Comparison of ENCODE assay signal across 13 cellular contexts in genomic region chr15:60528530-60528929, GRCh38. TPM values are rescaled to one million over a fixed set of nuclear protein-coding genes. Genes with fewer than 3 reads are reported as not detected.
DNase-seq lines count a peak whose midpoint lies in the region; ATAC-seq and TF ChIP-seq lines count a peak whose summit lies in the region.
"Had no signal": no experiment of that assay in that cellular context is flagged by ENCODE, and none has a peak within 500 bp of the region (broad histone marks: within the 10 kb centered on the region; RNA-seq: fewer than 3 reads in every experiment).

No MANE protein-coding gene starts in this region.

- peaks cover 58% of the 10 kb centered on the region for H3K4me1 Mint-ChIP-seq in activated naive CD4-positive, alpha-beta T cell treated with anti-CD3 and anti-CD28 coated beads for 36 hours (ENCODE audit: low read depth)
- peaks cover 58 to 82% of the 10 kb centered on the region in 2 donors for H3K4me1 Mint-ChIP-seq in effector memory CD8-positive, alpha-beta T cell (ENCODE audit: low read depth in 2 of 2)
- peaks cover 66% of the 10 kb centered on the region for H3K4me1 Mint-ChIP-seq in activated CD8-positive, alpha-beta memory T cell treated with anti-CD3 and anti-CD28 coated beads, Interleukin-2, amount 10 ng/mL, durations not matched to agents 7 days and 5 days

- no peak overlapping the region for H2AFZ ChIP-seq in PC-3 (ENCODE audit: low read length)

- H3K4me3 ChIP-seq in PC-3 (ENCODE audit: low read length): no peak overlapping the region
- H3K4me3 ChIP-seq: gastroesophageal sphincter, uterus had no signal

- H3K4me2 ChIP-seq in PC-3 (ENCODE audit: low read length): peak overlapping the region; percentile 17; the same call in 1 of the 2 replicates

- no peaks in the 10 kb centered on the region for H3K9me3 ChIP-seq in PC-3 (ENCODE audit: low read length)
- H3K9me3 ChIP-seq: gastroesophageal sphincter, uterus had no signal

- no TSS peak for BruUV-seq in PC-3 (replicated peaks; lab: Mats Ljungman, UMichigan)

- H3K36me3 ChIP-seq in PC-3 (ENCODE audit: low read depth, low read length): no peaks in the 10 kb centered on the region
- H3K36me3 ChIP-seq: uterus had no signal

- H3K9ac ChIP-seq in PC-3 (ENCODE audit: low read length): no peak overlapping the region

- no peaks in the 10 kb centered on the region for H3F3A ChIP-seq in PC-3 (ENCODE audit: low read length, unreplicated experiment)

- no peaks in the 10 kb centered on the region for H3K9me3 Mint-ChIP-seq in activated naive CD4-positive, alpha-beta T cell treated with anti-CD3 and anti-CD28 coated beads for 36 hours
- H3K9me3 Mint-ChIP-seq in effector memory CD8-positive, alpha-beta T cell: no peaks in the 10 kb centered on the region
- no peaks in the 10 kb centered on the region for H3K9me3 Mint-ChIP-seq in activated CD8-positive, alpha-beta memory T cell treated with anti-CD3 and anti-CD28 coated beads, Interleukin-2, amount 10 ng/mL, durations not matched to agents 7 days and 5 days (ENCODE audit: low read depth)

- no peaks in the 10 kb centered on the region for H3K9me2 ChIP-seq in PC-3 (replicated peaks; ENCODE audit: low read length)

- ATAC-seq in PC-3: no peak
- ATAC-seq in effector memory CD8-positive, alpha-beta T cell (replicated peaks): peak; percentile 70
- no peak for ATAC-seq in activated CD8-positive, alpha-beta memory T cell treated with anti-CD3 and anti-CD28 coated beads, Interleukin-2, amount 10 ng/mL, durations not matched to agents 7 days and 5 days
- ATAC-seq: gastroesophageal sphincter had no signal

- H3K27me3 ChIP-seq in PC-3 (ENCODE audit: low read length): no peaks in the 10 kb centered on the region
- H3K27me3 ChIP-seq: gastroesophageal sphincter, uterus had no signal

- POLR2A ChIA-PET in PC-3 (lab: Charles Lee; ENCODE audit: unreplicated experiment): no interaction called here

- H3K27ac ChIP-seq in PC-3 (ENCODE audit: low read length): no peak overlapping the region
- H3K27ac ChIP-seq: gastroesophageal sphincter, uterus had no signal

- H3K27ac Mint-ChIP-seq in activated naive CD4-positive, alpha-beta T cell treated with anti-CD3 and anti-CD28 coated beads for 36 hours: peak overlapping the region; percentile 71
- H3K27ac Mint-ChIP-seq in effector memory CD8-positive, alpha-beta T cell: peak overlapping the region; percentile 97
- H3K27ac Mint-ChIP-seq in activated CD8-positive, alpha-beta memory T cell treated with anti-CD3 and anti-CD28 coated beads, Interleukin-2, amount 10 ng/mL, durations not matched to agents 7 days and 5 days: no peak overlapping the region

- no peak for TF ChIP-seq CTCF in PC-3 (conservative IDR thresholded peaks at IDR 0.05; ENCODE audit: low read depth, low read length)

- H3K4me3 Mint-ChIP-seq in activated naive CD4-positive, alpha-beta T cell treated with anti-CD3 and anti-CD28 coated beads for 36 hours: no peak overlapping the region
- peak overlapping the region; percentile 30 to 61 for H3K4me3 Mint-ChIP-seq in effector memory CD8-positive, alpha-beta T cell
- no peak overlapping the region for H3K4me3 Mint-ChIP-seq in activated CD8-positive, alpha-beta memory T cell treated with anti-CD3 and anti-CD28 coated beads, Interleukin-2, amount 10 ng/mL, durations not matched to agents 7 days and 5 days

- H3K4me1 ChIP-seq in PC-3 (ENCODE audit: insufficient read depth, low read length): peaks cover 49% of the 10 kb centered on the region
- H3K4me1 ChIP-seq: uterus had no signal

- H3K27me3 Mint-ChIP-seq in activated naive CD4-positive, alpha-beta T cell treated with anti-CD3 and anti-CD28 coated beads for 36 hours (ENCODE audit: low read depth): no peaks in the 10 kb centered on the region
- H3K27me3 Mint-ChIP-seq in effector memory CD8-positive, alpha-beta T cell: no peaks in the 10 kb centered on the region
- no peaks in the 10 kb centered on the region for H3K27me3 Mint-ChIP-seq in activated CD8-positive, alpha-beta memory T cell treated with anti-CD3 and anti-CD28 coated beads, Interleukin-2, amount 10 ng/mL, durations not matched to agents 7 days and 5 days

- CTCF ChIA-PET in activated naive CD4-positive, alpha-beta T cell treated with anti-CD3 and anti-CD28 coated beads for 36 hours (lab: Charles Lee): interaction anchor here (0.5 to 1.3 kb wide), 5 partner anchors 8 to 542 kb away, joined by 3 to 7 read pairs (median 3); no protein-coding TSS in a partner anchor
- CTCF ChIA-PET in PC-3 (lab: Charles Lee): no interaction called here
- CTCF ChIA-PET in activated CD8-positive, alpha-beta memory T cell treated with anti-CD3 and anti-CD28 coated beads, Interleukin-2, amount 10 ng/mL, durations not matched to agents 7 days and 5 days (lab: Charles Lee): interaction anchor here (2.2 kb wide), 1 partner anchor 9 kb away, joined by 9 read pairs; no protein-coding TSS in a partner anchor

- intact Hi-C loops in activated naive CD4-positive, alpha-beta T cell treated with anti-CD3 and anti-CD28 coated beads for 36 hours (cut with micrococcal nuclease): loop anchor here (2.0 to 10.0 kb wide), 2 partner anchors 14 to 656 kb away; no protein-coding TSS in a partner anchor
- intact Hi-C loops in PC-3 (cut with micrococcal nuclease): loop anchor here (10.0 kb wide), 1 partner anchor 134 kb away; the partner anchor contains the start of gene ANXA2

- peaks cover 28% of the 10 kb centered on the region for H3K36me3 Mint-ChIP-seq in activated naive CD4-positive, alpha-beta T cell treated with anti-CD3 and anti-CD28 coated beads for 36 hours (ENCODE audit: low read depth)
- H3K36me3 Mint-ChIP-seq in effector memory CD8-positive, alpha-beta T cell (ENCODE audit: insufficient read depth): peaks cover 76% of the 10 kb centered on the region
- peaks cover 50% of the 10 kb centered on the region for H3K36me3 Mint-ChIP-seq in activated CD8-positive, alpha-beta memory T cell treated with anti-CD3 and anti-CD28 coated beads, Interleukin-2, amount 10 ng/mL, durations not matched to agents 7 days and 5 days

- no peaks in the 10 kb centered on the region for H4K20me1 ChIP-seq in PC-3 (ENCODE audit: low read length)

- no peaks in the 10 kb centered on the region for H3K79me2 ChIP-seq in PC-3 (ENCODE audit: low read length)

- DNase-seq in activated naive CD4-positive, alpha-beta T cell treated with anti-CD3 and anti-CD28 coated beads for 36 hours: peak; percentile 29
- no peak for DNase-seq in activated naive CD4-positive, alpha-beta T cell (lab: John Stamatoyannopoulos, UW)
- peak; percentile 27 for DNase-seq in PC-3
- no peak for DNase-seq in effector memory CD8-positive, alpha-beta T cell
- DNase-seq in renal cortical epithelial cell (ENCODE audit: low read depth): peak; percentile 54
- no peak for DNase-seq in activated CD8-positive, alpha-beta memory T cell treated with anti-CD3 and anti-CD28 coated beads, Interleukin-2, amount 10 ng/mL, durations not matched to agents 7 days and 5 days
- no peak for DNase-seq in GOT3 (lab: John Stamatoyannopoulos, UW)
- DNase-seq in NCI-H2029 (lab: John Stamatoyannopoulos, UW): no peak
- DNase-seq: activated CD8-positive, alpha-beta memory T cell treated with anti-CD3 and anti-CD28 coated beads, Interleukin-2, amount 50 U/mL, for 4 hours; cerebellar nuclear complex; occipital lobe; uterus had no signal

RNA-seq across cellular contexts. Expression of gene ICE2, which starts 49.6 kb away (rescaled TPM):
- 10 to 100 TPM; 75.2 to 76.7 TPM for total RNA-seq in activated naive CD4-positive, alpha-beta T cell treated with anti-CD3 and anti-CD28 coated beads for 36 hours
- total RNA-seq in PC-3 (2014; rRNA removed): 14.8 and 23.7 TPM in 2 replicates
- 15.5 and 52.8 TPM in 2 replicates for total RNA-seq in renal cortical epithelial cell
- total RNA-seq in activated CD8-positive, alpha-beta memory T cell treated with anti-CD3 and anti-CD28 coated beads, Interleukin-2, amount 10 ng/mL, durations not matched to agents 7 days and 5 days: 10 to 100 TPM; 54.6 to 74.2 TPM

Comparison
In these comparisons a context has a peak if more than half of its experiments do, and no peak if none do; other contexts are left out.
1. DNase-seq: peak in activated naive CD4-positive, alpha-beta T cell treated with anti-CD3 and anti-CD28 coated beads for 36 hours (single experiment), PC-3 (single experiment) and renal cortical epithelial cell (single experiment); none in activated naive CD4-positive, alpha-beta T cell (0 of 4), effector memory CD8-positive, alpha-beta T cell (0 of 3), activated CD8-positive, alpha-beta memory T cell treated with anti-CD3 and anti-CD28 coated beads, Interleukin-2, amount 10 ng/mL, durations not matched to agents 7 days and 5 days (single experiment), GOT3 (single experiment) and NCI-H2029 (single experiment).
2. H3K4me3 Mint-ChIP-seq: peak in effector memory CD8-positive, alpha-beta T cell (2 of 2); none in activated naive CD4-positive, alpha-beta T cell treated with anti-CD3 and anti-CD28 coated beads for 36 hours (single experiment) and activated CD8-positive, alpha-beta memory T cell treated with anti-CD3 and anti-CD28 coated beads, Interleukin-2, amount 10 ng/mL, durations not matched to agents 7 days and 5 days (single experiment).